Comparison of ENCODE assay signal across 1 cellular context in the genomic region with DNA sequence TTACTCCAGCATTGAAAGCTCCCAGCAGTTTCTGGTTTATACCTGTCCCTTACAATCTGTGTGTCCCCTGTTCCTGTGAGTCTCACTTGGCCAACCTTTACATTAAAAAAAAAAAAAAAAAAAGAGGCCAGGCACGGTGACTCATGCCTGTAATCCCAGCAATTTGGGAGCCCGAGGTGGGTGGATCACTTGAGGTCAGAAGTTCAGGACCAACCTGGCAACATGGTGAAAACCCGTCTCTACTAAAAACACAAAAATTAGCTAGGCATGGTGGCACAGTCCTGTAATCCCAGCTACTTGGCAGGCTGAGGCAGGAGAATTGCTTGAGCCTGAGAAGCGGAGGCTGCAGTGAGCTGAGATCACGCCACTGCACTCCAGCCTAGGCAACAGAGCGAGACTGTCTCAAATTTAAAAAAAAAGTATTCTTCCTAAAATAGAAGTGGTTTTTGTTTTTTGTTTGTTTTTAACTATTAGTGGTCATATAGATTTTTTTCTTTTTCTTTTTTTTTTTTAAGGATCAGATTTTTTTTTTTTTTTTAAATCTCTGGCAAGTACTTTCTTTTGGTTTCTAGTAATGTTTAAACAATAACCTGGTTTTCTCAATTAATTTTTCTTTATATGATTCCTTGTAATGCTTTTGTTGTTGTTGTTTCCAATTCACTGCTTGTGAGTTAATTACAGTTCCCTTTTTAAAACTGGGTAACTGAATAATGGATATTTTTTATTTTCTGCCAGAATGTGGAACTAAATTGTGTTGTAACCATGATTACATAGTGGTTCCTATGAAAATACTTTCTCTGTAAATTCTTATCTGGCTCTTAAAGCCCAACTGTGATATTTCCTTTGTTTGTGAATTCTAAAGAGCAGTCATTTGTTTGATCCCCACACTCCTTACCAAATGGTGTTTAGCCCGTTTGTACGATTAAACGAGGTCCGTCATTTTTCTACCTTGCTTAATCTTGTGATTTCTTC.
TF ChIP-seq lines count a peak whose summit lies in the region.

No MANE protein-coding gene starts in this region.

TF ChIP-seq in GM23338, 12 proteins besides CTCF, POLR2A, EP300 and RAD21 (continued from another document):
- TF ChIP-seq, protein P1, sequence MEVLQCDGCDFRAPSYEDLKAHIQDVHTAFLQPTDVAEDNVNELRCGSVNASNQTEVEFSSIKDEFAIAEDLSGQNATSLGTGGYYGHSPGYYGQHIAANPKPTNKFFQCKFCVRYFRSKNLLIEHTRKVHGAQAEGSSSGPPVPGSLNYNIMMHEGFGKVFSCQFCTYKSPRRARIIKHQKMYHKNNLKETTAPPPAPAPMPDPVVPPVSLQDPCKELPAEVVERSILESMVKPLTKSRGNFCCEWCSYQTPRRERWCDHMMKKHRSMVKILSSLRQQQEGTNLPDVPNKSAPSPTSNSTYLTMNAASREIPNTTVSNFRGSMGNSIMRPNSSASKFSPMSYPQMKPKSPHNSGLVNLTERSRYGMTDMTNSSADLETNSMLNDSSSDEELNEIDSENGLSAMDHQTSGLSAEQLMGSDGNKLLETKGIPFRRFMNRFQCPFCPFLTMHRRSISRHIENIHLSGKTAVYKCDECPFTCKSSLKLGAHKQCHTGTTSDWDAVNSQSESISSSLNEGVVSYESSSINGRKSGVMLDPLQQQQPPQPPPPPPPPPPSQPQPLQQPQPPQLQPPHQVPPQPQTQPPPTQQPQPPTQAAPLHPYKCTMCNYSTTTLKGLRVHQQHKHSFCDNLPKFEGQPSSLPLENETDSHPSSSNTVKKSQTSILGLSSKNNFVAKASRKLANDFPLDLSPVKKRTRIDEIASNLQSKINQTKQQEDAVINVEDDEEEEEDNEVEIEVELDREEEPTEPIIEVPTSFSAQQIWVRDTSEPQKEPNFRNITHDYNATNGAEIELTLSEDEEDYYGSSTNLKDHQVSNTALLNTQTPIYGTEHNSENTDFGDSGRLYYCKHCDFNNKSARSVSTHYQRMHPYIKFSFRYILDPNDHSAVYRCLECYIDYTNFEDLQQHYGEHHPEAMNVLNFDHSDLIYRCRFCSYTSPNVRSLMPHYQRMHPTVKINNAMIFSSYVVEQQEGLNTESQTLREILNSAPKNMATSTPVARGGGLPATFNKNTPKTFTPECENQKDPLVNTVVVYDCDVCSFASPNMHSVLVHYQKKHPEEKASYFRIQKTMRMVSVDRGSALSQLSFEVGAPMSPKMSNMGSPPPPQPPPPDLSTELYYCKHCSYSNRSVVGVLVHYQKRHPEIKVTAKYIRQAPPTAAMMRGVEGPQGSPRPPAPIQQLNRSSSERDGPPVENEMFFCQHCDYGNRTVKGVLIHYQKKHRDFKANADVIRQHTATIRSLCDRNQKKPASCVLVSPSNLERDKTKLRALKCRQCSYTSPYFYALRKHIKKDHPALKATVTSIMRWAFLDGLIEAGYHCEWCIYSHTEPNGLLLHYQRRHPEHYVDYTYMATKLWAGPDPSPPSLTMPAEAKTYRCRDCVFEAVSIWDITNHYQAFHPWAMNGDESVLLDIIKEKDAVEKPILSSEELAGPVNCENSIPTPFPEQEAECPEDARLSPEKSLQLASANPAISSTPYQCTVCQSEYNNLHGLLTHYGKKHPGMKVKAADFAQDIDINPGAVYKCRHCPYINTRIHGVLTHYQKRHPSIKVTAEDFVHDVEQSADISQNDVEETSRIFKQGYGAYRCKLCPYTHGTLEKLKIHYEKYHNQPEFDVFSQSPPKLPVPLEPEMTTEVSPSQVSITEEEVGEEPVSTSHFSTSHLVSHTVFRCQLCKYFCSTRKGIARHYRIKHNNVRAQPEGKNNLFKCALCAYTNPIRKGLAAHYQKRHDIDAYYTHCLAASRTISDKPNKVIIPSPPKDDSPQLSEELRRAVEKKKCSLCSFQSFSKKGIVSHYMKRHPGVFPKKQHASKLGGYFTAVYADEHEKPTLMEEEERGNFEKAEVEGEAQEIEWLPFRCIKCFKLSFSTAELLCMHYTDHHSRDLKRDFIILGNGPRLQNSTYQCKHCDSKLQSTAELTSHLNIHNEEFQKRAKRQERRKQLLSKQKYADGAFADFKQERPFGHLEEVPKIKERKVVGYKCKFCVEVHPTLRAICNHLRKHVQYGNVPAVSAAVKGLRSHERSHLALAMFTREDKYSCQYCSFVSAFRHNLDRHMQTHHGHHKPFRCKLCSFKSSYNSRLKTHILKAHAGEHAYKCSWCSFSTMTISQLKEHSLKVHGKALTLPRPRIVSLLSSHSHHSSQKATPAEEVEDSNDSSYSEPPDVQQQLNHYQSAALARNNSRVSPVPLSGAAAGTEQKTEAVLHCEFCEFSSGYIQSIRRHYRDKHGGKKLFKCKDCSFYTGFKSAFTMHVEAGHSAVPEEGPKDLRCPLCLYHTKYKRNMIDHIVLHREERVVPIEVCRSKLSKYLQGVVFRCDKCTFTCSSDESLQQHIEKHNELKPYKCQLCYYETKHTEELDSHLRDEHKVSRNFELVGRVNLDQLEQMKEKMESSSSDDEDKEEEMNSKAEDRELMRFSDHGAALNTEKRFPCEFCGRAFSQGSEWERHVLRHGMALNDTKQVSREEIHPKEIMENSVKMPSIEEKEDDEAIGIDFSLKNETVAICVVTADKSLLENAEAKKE (CRISPR knock-in tag; IDR thresholded peaks at IDR 0.05): no peak
- TF ChIP-seq ZNF114 (CRISPR knock-in tag; IDR thresholded peaks at IDR 0.05): no peak
